ENCODE assay signal across 18 cellular contexts in genomic region chr9:80648336-80648735, GRCh38.
DNase-seq lines count a peak whose midpoint lies in the region; TF ChIP-seq lines count a peak whose summit lies in the region.
"Had no signal": no experiment of that assay in that cellular context is flagged by ENCODE, and none has a peak within 500 bp of the region (broad histone marks: within the 10 kb centered on the region; RNA-seq: fewer than 3 reads in every experiment).

No MANE protein-coding gene starts in this region.

- H3K9ac ChIP-seq in fibroblast of lung (ENCODE audit: insufficient read depth, low read length), result no peak overlapping the region

- H3K4me3 Mint-ChIP-seq in CD4-positive, alpha-beta memory T cell, result no peak overlapping the region
- H3K4me3 Mint-ChIP-seq: activated B cell treated with CpG ODN at 0.5 μM for 24 hours; brain; GM23338; stimulated activated naive CD8-positive, alpha-beta T cell treated with anti-CD3 and anti-CD28 coated beads, Interleukin-15, amount 100 ng/mL, for 72 hours had no signal

- H3K79me2 ChIP-seq in fibroblast of lung (ENCODE audit: control insufficient read depth, insufficient read depth, low read length) (no peaks in the 10 kb centered on the region), osteoblast (ENCODE audit: insufficient read depth, low read length) (no peaks in the 10 kb centered on the region)

- TF ChIP-seq CTCF in AG04450 (IDR thresholded peaks at IDR 0.05; ENCODE audit: low read depth, low read length), result no peak
- TF ChIP-seq CTCF in fibroblast of lung (conservative IDR thresholded peaks at IDR 0.05 in 1 of 2, IDR thresholded peaks at IDR 0.05 in 1 of 2; ENCODE audit: low read depth in 1 of 2, low read length in 2 of 2), result no peak
- no peak for TF ChIP-seq CTCF in osteoblast (IDR thresholded peaks at IDR 0.05; ENCODE audit: extremely low read depth, low read depth, low read length)

- no peaks in the 10 kb centered on the region for H3K9me3 ChIP-seq in AG04450 (ENCODE audit: control insufficient read depth, insufficient read depth, low read length)
- H3K9me3 ChIP-seq in fibroblast of lung (ENCODE audit: control insufficient read depth, insufficient read depth, low read depth, low read length), result no peaks in the 10 kb centered on the region
- H3K9me3 ChIP-seq in osteoblast (ENCODE audit: low read depth, low read length), result no peaks in the 10 kb centered on the region
- H3K9me3 ChIP-seq in CD4-positive, alpha-beta memory T cell (ENCODE audit: control insufficient read depth in 1 of 2, low read length in 2 of 2), result peaks cover 0 to 4% of the 10 kb centered on the region in 2 donors
- H3K9me3 ChIP-seq: prostate gland had no signal

- H3K27ac Mint-ChIP-seq in CD4-positive, alpha-beta memory T cell, result no peak overlapping the region
- H3K27ac Mint-ChIP-seq: activated B cell treated with CpG ODN at 0.5 μM for 24 hours; GM23338; stimulated activated naive CD8-positive, alpha-beta T cell treated with anti-CD3 and anti-CD28 coated beads, Interleukin-15, amount 100 ng/mL, for 72 hours had no signal

- no peaks in the 10 kb centered on the region for H3K36me3 Mint-ChIP-seq in CD4-positive, alpha-beta memory T cell
- H3K36me3 Mint-ChIP-seq: brain had no signal

- H3K27ac ChIP-seq in AG04450 (ENCODE audit: low read depth, low read length), result no peak overlapping the region
- H3K27ac ChIP-seq in fibroblast of lung (ENCODE audit: insufficient read depth, low read length), result no peak overlapping the region
- H3K27ac ChIP-seq in osteoblast (ENCODE audit: low read depth, low read length), result peak overlapping the region; percentile 70
- no peak overlapping the region for H3K27ac ChIP-seq in CD4-positive, alpha-beta memory T cell (ENCODE audit: low read depth, low read length)
- H3K27ac ChIP-seq: HL-60, prostate gland had no signal

- no peaks in the 10 kb centered on the region for H3K4me1 Mint-ChIP-seq in CD4-positive, alpha-beta memory T cell
- H3K4me1 Mint-ChIP-seq: activated B cell treated with CpG ODN at 0.5 μM for 24 hours; stimulated activated naive CD8-positive, alpha-beta T cell treated with anti-CD3 and anti-CD28 coated beads, Interleukin-15, amount 100 ng/mL, for 72 hours had no signal

- DNase-seq in AG04450 (ENCODE audit: low read depth, low spot score) (peak; percentile 10), RPMI7951 (ENCODE audit: low read depth) (peak; percentile 35), fibroblast of lung (ENCODE audit: low read depth in 2 of 2) (peak; percentile 55 to 87), osteoblast (ENCODE audit: insufficient read length, low spot score, missing footprints) (peak; percentile 25), NK-92 (lab: John Stamatoyannopoulos, UW; ENCODE audit: unreplicated experiment) (no peak)
- no peak for DNase-seq in CD4-positive, alpha-beta memory T cell
- DNase-seq in stimulated activated CD4-positive, alpha-beta T cell treated with anti-CD3 and anti-CD28 coated beads, Interleukin-15, amount 100 ng/mL, for 24 hours, result no peak
- DNase-seq in activated CD8-positive, alpha-beta memory T cell treated with anti-CD3 and anti-CD28 coated beads, Interleukin-2, amount 50 U/mL, for 48 hours, result no peak
- DNase-seq: activated B cell treated with CpG ODN at 0.5 μM for 24 hours; activated effector memory CD4-positive, alpha-beta T cell treated with Interleukin-2 at 50 U/mL for 16 hours; effector CD8-positive, alpha-beta T cell; left ventricle myocardium superior; stimulated activated naive CD8-positive, alpha-beta T cell treated with anti-CD3 and anti-CD28 coated beads, Interleukin-15, amount 100 ng/mL, for 72 hours; T-helper 2 cell had no signal

- H3K4me3 ChIP-seq in AG04450 (ENCODE audit: low read depth, low read length), result no peak overlapping the region
- H3K4me3 ChIP-seq in fibroblast of lung (replicated peaks in 1 of 4; ENCODE audit: control extremely low read depth in 1 of 4, insufficient read depth in 1 of 4, low read depth in 3 of 4, low read length in 4 of 4), result no peak overlapping the region
- H3K4me3 ChIP-seq in osteoblast (ENCODE audit: insufficient read depth, low read length), result no peak overlapping the region
- no peak overlapping the region for H3K4me3 ChIP-seq in CD4-positive, alpha-beta memory T cell (ENCODE audit: low read length in 2 of 2)
- H3K4me3 ChIP-seq: GM23338, prostate gland had no signal

- H2AFZ ChIP-seq in fibroblast of lung (ENCODE audit: low read length) (no peak overlapping the region), osteoblast (ENCODE audit: low read length) (no peak overlapping the region)

- POLR2A ChIA-PET in AG04450 (lab: Yijun Ruan, JAX), result interaction anchor here (0.6 kb wide), 1 partner anchor 472 kb away, joined by 6 read pairs; no protein-coding TSS in a partner anchor
- POLR2A ChIA-PET in CD4-positive, alpha-beta memory T cell (lab: Charles Lee; ENCODE audit: partially characterized antibody), result no interaction called here

- H4K20me1 ChIP-seq in fibroblast of lung (ENCODE audit: control insufficient read depth, extremely low read depth, insufficient read depth, low read length) (no peaks in the 10 kb centered on the region), osteoblast (ENCODE audit: insufficient read depth, low read length) (no peaks in the 10 kb centered on the region)

- no peaks in the 10 kb centered on the region for H3K27me3 ChIP-seq in AG04450 (ENCODE audit: control insufficient read depth, insufficient read depth, low read length)
- no peaks in the 10 kb centered on the region for H3K27me3 ChIP-seq in fibroblast of lung (ENCODE audit: control insufficient read depth, insufficient read depth, low read length)
- H3K27me3 ChIP-seq in osteoblast (ENCODE audit: insufficient read depth, low read length), result no peaks in the 10 kb centered on the region
- no peaks in the 10 kb centered on the region for H3K27me3 ChIP-seq in CD4-positive, alpha-beta memory T cell (ENCODE audit: insufficient read depth, low read length)

- H3K4me2 ChIP-seq in fibroblast of lung (ENCODE audit: extremely low read depth, insufficient read depth, low read length) (no peak overlapping the region), osteoblast (ENCODE audit: insufficient read depth, low read length) (peak overlapping the region; percentile 33)
- H3K4me2 ChIP-seq: GM23338 had no signal

- H3K27me3 Mint-ChIP-seq in CD4-positive, alpha-beta memory T cell, result no peaks in the 10 kb centered on the region
- H3K27me3 Mint-ChIP-seq: activated B cell treated with CpG ODN at 0.5 μM for 24 hours; brain; stimulated activated naive CD8-positive, alpha-beta T cell treated with anti-CD3 and anti-CD28 coated beads, Interleukin-15, amount 100 ng/mL, for 72 hours had no signal

- CTCF ChIA-PET in AG04450 (lab: Charles Lee), result interaction anchor here (0.6 kb wide), 1 partner anchor 984 kb away, joined by 7 read pairs; no protein-coding TSS in a partner anchor
- CTCF ChIA-PET in CD4-positive, alpha-beta memory T cell (lab: Charles Lee; ENCODE audit: partially characterized antibody), result no interaction called here

- intact Hi-C loops in CD4-positive, alpha-beta memory T cell (cut with micrococcal nuclease), result no loop called here

- H3K9me3 Mint-ChIP-seq in CD4-positive, alpha-beta memory T cell, result peaks cover 0 to 10% (median 4%) of the 10 kb centered on the region in 8 donors

- H3K4me1 ChIP-seq in fibroblast of lung (ENCODE audit: control insufficient read depth, extremely low read depth, insufficient read depth, low read length) (no peaks in the 10 kb centered on the region), osteoblast (ENCODE audit: insufficient read depth, low read length) (peaks cover 42% of the 10 kb centered on the region)
- H3K4me1 ChIP-seq in CD4-positive, alpha-beta memory T cell (ENCODE audit: insufficient read depth, low read length), result no peaks in the 10 kb centered on the region
- H3K4me1 ChIP-seq: prostate gland had no signal

- H3K36me3 ChIP-seq in fibroblast of lung (ENCODE audit: control insufficient read depth, insufficient read depth, low read length) (no peaks in the 10 kb centered on the region), osteoblast (ENCODE audit: insufficient read depth, low read length) (no peaks in the 10 kb centered on the region)
- H3K36me3 ChIP-seq in CD4-positive, alpha-beta memory T cell (ENCODE audit: insufficient read depth, low read length), result no peaks in the 10 kb centered on the region
- H3K36me3 ChIP-seq: prostate gland had no signal

Comparison
In these comparisons a context has a peak if more than half of its experiments do, and no peak if none do; other contexts are left out.
1. DNase-seq: peak in AG04450 (single experiment), RPMI7951 (single experiment), fibroblast of lung (2 of 2) and osteoblast (single experiment); none in NK-92 (single experiment), CD4-positive, alpha-beta memory T cell (0 of 5), stimulated activated CD4-positive, alpha-beta T cell treated with anti-CD3 and anti-CD28 coated beads, Interleukin-15, amount 100 ng/mL, for 24 hours (single experiment) and activated CD8-positive, alpha-beta memory T cell treated with anti-CD3 and anti-CD28 coated beads, Interleukin-2, amount 50 U/mL, for 48 hours (single experiment).